25 cellular contexts compared by ENCODE assay signal in genomic region chr7:66824041-66824440, GRCh38.
DNase-seq lines count a peak whose midpoint lies in the region; ATAC-seq and TF ChIP-seq lines count a peak whose summit lies in the region.
"Had no signal": no experiment of that assay in that cellular context is flagged by ENCODE, and none has a peak within 500 bp of the region (broad histone marks: within the 10 kb centered on the region; RNA-seq: fewer than 3 reads in every experiment).

No MANE protein-coding gene starts in this region.

- no peak overlapping the region for H3K9ac ChIP-seq in neuronal stem cell (ENCODE audit: low read depth, low read length, poor library complexity)
- H3K9ac ChIP-seq: BLaER1 had no signal

- no peaks in the 10 kb centered on the region for H3K79me1 ChIP-seq in neuronal stem cell (ENCODE audit: low read depth, low read length)

- TF ChIP-seq POLR2A in sigmoid colon (IDR thresholded peaks at IDR 0.05): no peak

- no peak overlapping the region for H2BK5ac ChIP-seq in neuronal stem cell (ENCODE audit: low read length)

- H3K9me3 ChIP-seq in neuronal stem cell (replicated peaks in 1 of 2; ENCODE audit: control insufficient read depth in 2 of 2, insufficient read depth in 1 of 2, low read depth in 1 of 2, low read length in 2 of 2) (peaks cover 0 to 4% of the 10 kb centered on the region in 2 donors), sigmoid colon (peaks cover 0 to 5% (median 0%) of the 10 kb centered on the region in 4 donors), upper lobe of right lung (peaks cover 4% of the 10 kb centered on the region)
- H3K9me3 ChIP-seq: BE2C had no signal

- H3K14ac ChIP-seq in neuronal stem cell (ENCODE audit: low read length): peak overlapping the region; percentile 71

- no CpG with 5 or more reads among the region's 7 CpGs for WGBS in neuronal stem cell (ENCODE audit: extremely low coverage in 2 of 2, insufficient read length in 2 of 2, insufficient replicate concordance in 1 of 2), 2 donors
- WGBS in sigmoid colon, 2 donors: 89 to 96% methylated on average over 7 of the region's 7 CpGs

- H3K4ac ChIP-seq in neuronal stem cell (ENCODE audit: low read length): no peak overlapping the region

- H3K4me2 ChIP-seq in neuronal stem cell (ENCODE audit: insufficient read depth, low read length, poor library complexity, severe bottlenecking): no peak overlapping the region
- H3K4me2 ChIP-seq: BLaER1 had no signal

- H3K36me3 Mint-ChIP-seq in chondrocyte (ENCODE audit: low read depth): peaks cover 1% of the 10 kb centered on the region
- H3K36me3 Mint-ChIP-seq: CD14-positive monocyte; CD4-positive, alpha-beta memory T cell; CD8-positive, alpha-beta memory T cell had no signal

- no peak overlapping the region for H3K27ac Mint-ChIP-seq in chondrocyte (ENCODE audit: unreplicated experiment)
- H3K27ac Mint-ChIP-seq: CD4-positive, alpha-beta memory T cell; CD4-positive, CD25-positive, alpha-beta regulatory T cell; CD8-positive, alpha-beta memory T cell had no signal

- H3K4me1 ChIP-seq in neuronal stem cell (ENCODE audit: control insufficient read depth in 2 of 2, insufficient read depth in 1 of 2, low read depth in 1 of 2, low read length in 2 of 2): no peaks in the 10 kb centered on the region
- H3K4me1 ChIP-seq in sigmoid colon: no peaks in the 10 kb centered on the region
- no peaks in the 10 kb centered on the region for H3K4me1 ChIP-seq in upper lobe of right lung
- H3K4me1 ChIP-seq: BE2C, BLaER1 had no signal

- H3K36me3 ChIP-seq in neuronal stem cell (replicated peaks in 1 of 2; ENCODE audit: control insufficient read depth in 2 of 2, insufficient read depth in 2 of 2, low read length in 2 of 2) (no peaks in the 10 kb centered on the region), sigmoid colon (no peaks in the 10 kb centered on the region), upper lobe of right lung (no peaks in the 10 kb centered on the region)
- H3K36me3 ChIP-seq: BE2C, BLaER1 had no signal

- H2AFZ ChIP-seq in neuronal stem cell (ENCODE audit: low read length): no peak overlapping the region

- no peak for TF ChIP-seq CTCF in chondrocyte (IDR thresholded peaks at IDR 0.05)
- TF ChIP-seq CTCF in sigmoid colon (IDR thresholded peaks at IDR 0.05): no peak
- TF ChIP-seq CTCF in upper lobe of right lung (IDR thresholded peaks at IDR 0.05): no peak

- intact Hi-C loops in sigmoid colon (cut with DNase I): no loop called here
- intact Hi-C loops in upper lobe of right lung (cut with DNase I): no loop called here

- no peak for TF ChIP-seq EP300 in sigmoid colon (IDR thresholded peaks at IDR 0.05)

- H2BK15ac ChIP-seq in neuronal stem cell (ENCODE audit: low read length): no peak overlapping the region

- no peak for ATAC-seq in upper lobe of right lung
- ATAC-seq in GM18517 (IDR thresholded peaks at IDR 0.05; ENCODE audit: unreplicated experiment): no peak
- ATAC-seq: GM12878 had no signal

- H2AK5ac ChIP-seq in neuronal stem cell (ENCODE audit: low read depth, low read length): no peak overlapping the region

- no peak overlapping the region for H2BK12ac ChIP-seq in neuronal stem cell (ENCODE audit: low read length)

- H3K9me3 Mint-ChIP-seq in chondrocyte (ENCODE audit: low read depth): peaks cover 6% of the 10 kb centered on the region

- no peaks in the 10 kb centered on the region for H3K27me3 Mint-ChIP-seq in chondrocyte (ENCODE audit: low read depth)
- H3K27me3 Mint-ChIP-seq: CD4-positive, alpha-beta memory T cell; CD4-positive, CD25-positive, alpha-beta regulatory T cell had no signal

- no peak overlapping the region for H2BK120ac ChIP-seq in neuronal stem cell (ENCODE audit: low read depth, low read length)

- no peak overlapping the region for H3K4me3 Mint-ChIP-seq in chondrocyte (ENCODE audit: unreplicated experiment)
- H3K4me3 Mint-ChIP-seq: CD14-positive monocyte; CD4-positive, alpha-beta memory T cell; CD4-positive, CD25-positive, alpha-beta regulatory T cell; CD8-positive, alpha-beta memory T cell had no signal

- peak overlapping the region; percentile 17 for H3K23ac ChIP-seq in neuronal stem cell (ENCODE audit: low read depth, low read length, poor library complexity)

- H4K8ac ChIP-seq in neuronal stem cell (ENCODE audit: low read depth, low read length): no peak overlapping the region

- DNase-seq in chondrocyte (ENCODE audit: low spot score) (peak; percentile 52), neuronal stem cell (ENCODE audit: low spot score) (no peak), sigmoid colon (peak; percentile 54), upper lobe of right lung (peak; percentile 34), NCI-H1105 (lab: John Stamatoyannopoulos, UW) (no peak)
- no peak for DNase-seq in activated T-cell treated with anti-CD3 and anti-CD28 coated beads, Interleukin-2, amount 50 U/mL, for 48 hours
- DNase-seq: 8988T; ACHN; BE2C; C1 segment of cervical spinal cord; CD4-positive, alpha-beta memory T cell; CD4-positive, CD25-positive, alpha-beta regulatory T cell; CD8-positive, alpha-beta memory T cell; COR-L47; DMS 273 treated with DMSO at 0.1 percent for 48 hours; DMS153; DMS53; DMS79; DND-41; EL; GDM1 had no signal

- no peaks in the 10 kb centered on the region for H3K27me3 ChIP-seq in neuronal stem cell (ENCODE audit: control insufficient read depth in 3 of 3, insufficient read depth in 3 of 3, low read depth in 1 of 3, low read length in 3 of 3)
- no peaks in the 10 kb centered on the region for H3K27me3 ChIP-seq in sigmoid colon
- no peaks in the 10 kb centered on the region for H3K27me3 ChIP-seq in upper lobe of right lung
- H3K27me3 ChIP-seq: BE2C, BLaER1 had no signal

- no peak overlapping the region for H3K18ac ChIP-seq in neuronal stem cell (ENCODE audit: low read length)

- H3K4me1 Mint-ChIP-seq in chondrocyte (ENCODE audit: low read depth): no peaks in the 10 kb centered on the region
- H3K4me1 Mint-ChIP-seq: CD14-positive monocyte; CD4-positive, alpha-beta memory T cell; CD4-positive, CD25-positive, alpha-beta regulatory T cell; CD8-positive, alpha-beta memory T cell had no signal

- H3K27ac ChIP-seq in neuronal stem cell (replicated peaks; ENCODE audit: low read length) (no peak overlapping the region), sigmoid colon (no peak overlapping the region), upper lobe of right lung (no peak overlapping the region)
- H3K27ac ChIP-seq: BLaER1 had no signal

- H3K4me3 ChIP-seq in neuronal stem cell (ENCODE audit: low read length in 2 of 2) (peak overlapping the region in 1 of 2 donors; percentile 30), sigmoid colon (no peak overlapping the region), upper lobe of right lung (no peak overlapping the region)
- H3K4me3 ChIP-seq: BLaER1, GM12878 had no signal

- H4K91ac ChIP-seq in neuronal stem cell (ENCODE audit: low read depth, low read length, poor library complexity): no peak overlapping the region

Comparison
In these comparisons a context has a peak if more than half of its experiments do, and no peak if none do; other contexts are left out.
1. DNase-seq: peak in chondrocyte (single experiment), sigmoid colon (single experiment) and upper lobe of right lung (single experiment); none in neuronal stem cell (single experiment), activated T-cell treated with anti-CD3 and anti-CD28 coated beads, Interleukin-2, amount 50 U/mL, for 48 hours (0 of 2) and NCI-H1105 (single experiment).